Comparison of ENCODE assay signal across 1 cellular context in the genomic region with DNA sequence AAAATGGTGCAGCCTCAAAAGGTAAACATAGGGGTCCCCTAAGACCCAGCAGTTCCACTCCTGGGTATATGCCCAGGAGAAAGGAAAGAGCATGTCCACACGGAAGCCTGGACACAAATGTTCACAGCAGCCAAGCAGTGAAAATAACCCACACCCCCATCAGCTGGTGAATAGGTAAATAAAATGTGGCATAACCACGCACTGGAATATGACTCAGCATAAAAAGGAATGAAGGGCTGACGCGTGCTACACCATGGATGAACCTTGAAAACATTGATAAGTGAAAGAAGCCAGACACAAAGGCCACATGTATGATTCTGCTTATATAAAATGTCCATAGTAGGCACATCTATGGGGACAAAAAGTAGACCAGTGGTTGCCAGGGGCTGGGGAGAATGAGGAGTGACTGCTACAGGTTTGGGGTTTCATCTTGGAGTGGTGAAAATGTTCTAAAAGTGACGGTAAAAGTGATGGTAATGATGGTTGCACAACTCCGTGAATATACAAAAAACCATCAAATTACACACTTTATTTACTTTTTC.
A peak's percentile ranks its signal among the peaks of the same experiment; 100 is the strongest.
TF ChIP-seq lines count a peak whose summit lies in the region.

No MANE protein-coding gene starts in this region.

TF ChIP-seq in H1, 55 proteins besides CTCF, POLR2A, EP300 and RAD21:
- TF ChIP-seq TAF7 (optimal IDR thresholded peaks at IDR 0.05; ENCODE audit: borderline replicate concordance, low read depth, low read length) (no peak), TCF12 (IDR thresholded peaks at IDR 0.05; ENCODE audit: low read depth, low read length) (no peak), BACH1 (IDR thresholded peaks at IDR 0.05; ENCODE audit: low read length) (peak; percentile 64), MAFK (IDR thresholded peaks at IDR 0.05; ENCODE audit: low read depth, low read length) (0 out of 2 replicates have a peak, but pooled peaks have one; percentile 26)
